In genomic region chr4:57374866-57375595, GRCh38 we compare ENCODE assay signal across 17 cellular contexts.
DNase-seq lines count a peak whose midpoint lies in the region; ATAC-seq, FAIRE-seq and TF ChIP-seq lines count a peak whose summit lies in the region.
"Had no signal": no experiment of that assay in that cellular context is flagged by ENCODE, and none has a peak within 500 bp of the region (broad histone marks: within the 10 kb centered on the region; RNA-seq: fewer than 3 reads in every experiment).

No MANE protein-coding gene starts in this region.

- no peaks in the 10 kb centered on the region for H3K36me3 Mint-ChIP-seq in astrocyte (ENCODE audit: low read depth, unreplicated experiment)

- no peak overlapping the region for H3K27ac Mint-ChIP-seq in astrocyte (ENCODE audit: unreplicated experiment)

- H3K4me1 ChIP-seq in astrocyte (ENCODE audit: insufficient read depth, low read length) = peaks cover 14% of the 10 kb centered on the region

- H3K4me1 Mint-ChIP-seq in astrocyte (ENCODE audit: low read depth, unreplicated experiment) = peaks cover 8% of the 10 kb centered on the region

- DNase-seq in EL (peak; percentile 79), HT1080 (ENCODE audit: low read depth) (peak; percentile 51), astrocyte (ENCODE audit: low read depth) (peak; percentile 61), kidney tubule cell (ENCODE audit: low spot score) (peak; percentile 10), NAMALWA (ENCODE audit: low spot score) (no peak)
- DNase-seq: C1 segment of cervical spinal cord, DND-41, Karpas-422, MM.1S, NCI-H1105, NCI-H1694 treated with DMSO at 0.1 percent for 48 hours, NCI-H446, NCI-H69, RPMI8226 had no signal

- TF ChIP-seq CTCF in astrocyte (IDR thresholded peaks at IDR 0.05; ENCODE audit: insufficient read depth, low read depth, low read length) = no peak

- no peak overlapping the region for H3K4me3 Mint-ChIP-seq in astrocyte (ENCODE audit: unreplicated experiment)

- no peak overlapping the region for H2AFZ ChIP-seq in astrocyte (ENCODE audit: low read depth, low read length)

- no peak for ATAC-seq in HG02798 (IDR thresholded peaks at IDR 0.05; ENCODE audit: poor library complexity, unreplicated experiment)
- ATAC-seq in HG03354 (IDR thresholded peaks at IDR 0.05; ENCODE audit: poor library complexity, severe bottlenecking, unreplicated experiment) = no peak

- H3K27me3 Mint-ChIP-seq in astrocyte (ENCODE audit: low read depth, unreplicated experiment) = no peaks in the 10 kb centered on the region

- H3K27me3 ChIP-seq in astrocyte (ENCODE audit: insufficient read depth, low read length) = no peaks in the 10 kb centered on the region

- H3K9me3 Mint-ChIP-seq in astrocyte (ENCODE audit: unreplicated experiment) = peaks cover 8% of the 10 kb centered on the region

- H3K36me3 ChIP-seq in astrocyte (ENCODE audit: insufficient read depth, low read length) = no peaks in the 10 kb centered on the region

- no peak overlapping the region for H3K9ac ChIP-seq in astrocyte (ENCODE audit: low read length)

- no peak overlapping the region for H3K4me2 ChIP-seq in astrocyte (ENCODE audit: low read length)

- H3K4me3 ChIP-seq in astrocyte (ENCODE audit: insufficient read depth, low read depth, low read length) = no peak overlapping the region

- H3K27ac ChIP-seq in astrocyte (ENCODE audit: low read depth, low read length) = no peak overlapping the region

- FAIRE-seq in astrocyte (lab: Jason Lieb, UNC) = no peak
- FAIRE-seq: A204.1 had no signal

- no peaks in the 10 kb centered on the region for H3K79me2 ChIP-seq in astrocyte (ENCODE audit: insufficient read depth, low read length)

- peaks cover 2% of the 10 kb centered on the region for H3K9me3 ChIP-seq in astrocyte (ENCODE audit: insufficient read depth, low read depth, low read length)

- H4K20me1 ChIP-seq in astrocyte (ENCODE audit: insufficient read depth, low read length) = no peaks in the 10 kb centered on the region
